12 cellular contexts compared by ENCODE assay signal in genomic region chr14:64928239-64929002, GRCh38. TPM values are rescaled to one million over a fixed set of nuclear protein-coding genes. Genes with fewer than 3 reads are reported as not detected.
A peak's percentile ranks its signal among the peaks of the same experiment; 100 is the strongest.
DNase-seq lines count a peak whose midpoint lies in the region; ATAC-seq and TF ChIP-seq lines count a peak whose summit lies in the region.
"Had no signal": no experiment of that assay in that cellular context is flagged by ENCODE, and none has a peak within 500 bp of the region (broad histone marks: within the 10 kb centered on the region; RNA-seq: fewer than 3 reads in every experiment).

No MANE protein-coding gene starts in this region.

- H3K4me1 ChIP-seq in mucosa of descending colon (ENCODE audit: low read depth) (peaks cover 25% of the 10 kb centered on the region), hepatocyte (ENCODE audit: insufficient read depth) (no peaks in the 10 kb centered on the region)

- intact Hi-C loops in mucosa of descending colon (cut with DNase I, micrococcal nuclease): no loop called here

- ATAC-seq in GM18858 (IDR thresholded peaks at IDR 0.05; ENCODE audit: unreplicated experiment) (peak; percentile 77), GM21528 (IDR thresholded peaks at IDR 0.05; ENCODE audit: low FRiP score, unreplicated experiment) (peak; percentile 75), HG03354 (IDR thresholded peaks at IDR 0.05; ENCODE audit: poor library complexity, severe bottlenecking, unreplicated experiment) (peak; percentile 69), mucosa of descending colon (peak; percentile 47)
- ATAC-seq: SK-N-SH treated with all-trans-retinoic acid at 6 μM for 48 hours had no signal

- H3K36me3 ChIP-seq in mucosa of descending colon (ENCODE audit: low read depth): no peaks in the 10 kb centered on the region
- H3K36me3 ChIP-seq in hepatocyte (replicated peaks; ENCODE audit: insufficient read depth, low read depth): peaks cover 5% of the 10 kb centered on the region

- peaks cover 5% of the 10 kb centered on the region for H4K20me1 ChIP-seq in hepatocyte (ENCODE audit: insufficient read depth, poor library complexity, severe bottlenecking)

- H3K4me3 ChIP-seq in mucosa of descending colon: no peak overlapping the region
- no peak overlapping the region for H3K4me3 ChIP-seq in hepatocyte

- no peak overlapping the region for H3K27ac ChIP-seq in hepatocyte

- H3K4me2 ChIP-seq in hepatocyte: no peak overlapping the region

- DNase-seq in mucosa of descending colon: no peak
- DNase-seq in anterior cingulate cortex (lab: John Stamatoyannopoulos, UW): no peak
- no peak for DNase-seq in NCI-H1105 treated with DMSO at 0.1 percent for 48 hours (lab: John Stamatoyannopoulos, UW)
- DNase-seq in hepatocyte (ENCODE audit: low spot score): no peak
- DNase-seq in SW 1271 (lab: John Stamatoyannopoulos, UW): no peak
- DNase-seq: NCI-H1930; stimulated activated CD4-positive, alpha-beta T cell treated with anti-CD3 and anti-CD28 coated beads, Interleukin-2, amount 100 ng/mL, for 48 hours had no signal

- WGBS in hepatocyte (ENCODE audit: low lambda C conversion rate, missing lambda C conversion rate): 93% methylated on average over 7 of the region's 7 CpGs

- no peaks in the 10 kb centered on the region for H3K9me2 ChIP-seq in hepatocyte (replicated peaks; ENCODE audit: insufficient read depth)

- H2AFZ ChIP-seq in hepatocyte: no peak overlapping the region

- TF ChIP-seq CTCF in mucosa of descending colon (IDR thresholded peaks at IDR 0.05) (no peak), hepatocyte (IDR thresholded peaks at IDR 0.05; ENCODE audit: poor library complexity) (no peak)

- peaks cover 33% of the 10 kb centered on the region for H3K79me2 ChIP-seq in hepatocyte

- no peaks in the 10 kb centered on the region for H3K27me3 ChIP-seq in hepatocyte

- H3K9me3 ChIP-seq in mucosa of descending colon: no peaks in the 10 kb centered on the region
- no peaks in the 10 kb centered on the region for H3K9me3 ChIP-seq in hepatocyte (ENCODE audit: low read depth)

RNA-seq across cellular contexts. Expression of gene GPX2, which starts 14.1 kb away (rescaled TPM):
- 100 to 1,000 TPM; 171 to 590 (median 288) TPM for total RNA-seq in mucosa of descending colon
- 59.8 and 88.9 TPM in 2 replicates for total RNA-seq in hepatocyte
- 75.5 and 115 TPM in 2 replicates for polyA plus RNA-seq in hepatocyte
- polyA plus RNA-seq: neural cell had no signal

RNA-seq across cellular contexts. Expression of gene CHURC1, which starts 14.2 kb away (rescaled TPM):
- total RNA-seq in mucosa of descending colon (10 to 100 TPM; 52.4 to 66.5 (median 65.4) TPM), hepatocyte (62.4 and 71.1 TPM in 2 replicates)
- 134 TPM in 2 replicates for polyA plus RNA-seq in hepatocyte

RNA-seq across cellular contexts. Expression of gene RAB15, which starts 43.7 kb away (rescaled TPM):
- total RNA-seq in mucosa of descending colon (10 to 100 TPM; 21.2 to 46.1 (median 24.0) TPM), hepatocyte (33.8 and 34.0 TPM in 2 replicates)
- 38.7 and 40.6 TPM in 2 replicates for polyA plus RNA-seq in hepatocyte

RNA-seq across cellular contexts. Expression of gene SPTB, which starts 48.7 kb away (rescaled TPM):
- total RNA-seq in mucosa of descending colon (1 to 10 TPM in 1 of 3 donors, under 1 TPM in 2; 0.35 to 1.4 (median 0.51) TPM), hepatocyte (1.1 and 2.1 TPM in 2 replicates)
- polyA plus RNA-seq in hepatocyte: 1.1 and 1.7 TPM in 2 replicates

RNA-seq across cellular contexts. Expression of gene FNTB, which starts 58.3 kb away (rescaled TPM):
- 10 to 100 TPM; 14.5 to 18.3 (median 14.5) TPM for total RNA-seq in mucosa of descending colon
- total RNA-seq in hepatocyte: 11.3 and 18.1 TPM in 2 replicates
- 19.5 and 24.3 TPM in 2 replicates for polyA plus RNA-seq in hepatocyte
